ENCODE assay signal across 1 cellular context in the genomic region with DNA sequence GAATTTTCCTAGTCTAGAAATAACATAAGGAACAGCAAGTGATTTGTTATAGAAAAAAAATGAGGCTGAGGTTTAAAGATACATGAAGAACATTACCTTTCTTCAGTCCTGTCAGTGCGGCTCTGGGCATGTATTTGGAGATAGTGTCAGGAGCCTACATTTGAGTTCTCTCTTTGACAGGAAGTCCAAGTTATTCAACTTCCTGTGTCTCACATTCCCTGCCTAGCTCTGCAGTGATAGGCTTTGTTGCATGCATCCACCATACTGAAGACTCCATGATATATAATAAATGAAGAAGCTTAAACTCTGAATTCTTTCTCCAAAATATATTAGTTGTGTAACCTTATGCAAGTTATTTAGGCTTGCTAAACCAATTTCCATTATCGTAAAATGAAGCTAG.
A peak's percentile ranks its signal among the peaks of the same experiment; 100 is the strongest.
TF ChIP-seq lines count a peak whose summit lies in the region.

No MANE protein-coding gene starts in this region.

TF ChIP-seq in HepG2, 621 proteins besides CTCF, POLR2A, EP300 and RAD21:
- TF ChIP-seq, protein P1, sequence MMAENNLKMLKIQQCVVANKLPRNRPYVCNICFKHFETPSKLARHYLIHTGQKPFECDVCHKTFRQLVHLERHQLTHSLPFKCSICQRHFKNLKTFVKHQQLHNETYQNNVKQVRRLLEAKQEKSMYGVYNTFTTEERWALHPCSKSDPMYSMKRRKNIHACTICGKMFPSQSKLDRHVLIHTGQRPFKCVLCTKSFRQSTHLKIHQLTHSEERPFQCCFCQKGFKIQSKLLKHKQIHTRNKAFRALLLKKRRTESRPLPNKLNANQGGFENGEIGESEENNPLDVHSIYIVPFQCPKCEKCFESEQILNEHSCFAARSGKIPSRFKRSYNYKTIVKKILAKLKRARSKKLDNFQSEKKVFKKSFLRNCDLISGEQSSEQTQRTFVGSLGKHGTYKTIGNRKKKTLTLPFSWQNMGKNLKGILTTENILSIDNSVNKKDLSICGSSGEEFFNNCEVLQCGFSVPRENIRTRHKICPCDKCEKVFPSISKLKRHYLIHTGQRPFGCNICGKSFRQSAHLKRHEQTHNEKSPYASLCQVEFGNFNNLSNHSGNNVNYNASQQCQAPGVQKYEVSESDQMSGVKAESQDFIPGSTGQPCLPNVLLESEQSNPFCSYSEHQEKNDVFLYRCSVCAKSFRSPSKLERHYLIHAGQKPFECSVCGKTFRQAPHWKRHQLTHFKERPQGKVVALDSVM (CRISPR knock-in tag; IDR thresholded peaks at IDR 0.05): no peak
- TF ChIP-seq GABPA (IDR thresholded peaks at IDR 0.05; ENCODE audit: low read depth, low read length) (no peak), GABPA (CRISPR knock-in tag; IDR thresholded peaks at IDR 0.05; ENCODE audit: low read depth) (0 out of 2 replicates have a peak, but pooled peaks have one; percentile 23), HNRNPH1 (optimal IDR thresholded peaks at IDR 0.05; ENCODE audit: low read depth, low read length) (no peak)
